ENCODE assay signal across 2 cellular contexts in the genomic region with DNA sequence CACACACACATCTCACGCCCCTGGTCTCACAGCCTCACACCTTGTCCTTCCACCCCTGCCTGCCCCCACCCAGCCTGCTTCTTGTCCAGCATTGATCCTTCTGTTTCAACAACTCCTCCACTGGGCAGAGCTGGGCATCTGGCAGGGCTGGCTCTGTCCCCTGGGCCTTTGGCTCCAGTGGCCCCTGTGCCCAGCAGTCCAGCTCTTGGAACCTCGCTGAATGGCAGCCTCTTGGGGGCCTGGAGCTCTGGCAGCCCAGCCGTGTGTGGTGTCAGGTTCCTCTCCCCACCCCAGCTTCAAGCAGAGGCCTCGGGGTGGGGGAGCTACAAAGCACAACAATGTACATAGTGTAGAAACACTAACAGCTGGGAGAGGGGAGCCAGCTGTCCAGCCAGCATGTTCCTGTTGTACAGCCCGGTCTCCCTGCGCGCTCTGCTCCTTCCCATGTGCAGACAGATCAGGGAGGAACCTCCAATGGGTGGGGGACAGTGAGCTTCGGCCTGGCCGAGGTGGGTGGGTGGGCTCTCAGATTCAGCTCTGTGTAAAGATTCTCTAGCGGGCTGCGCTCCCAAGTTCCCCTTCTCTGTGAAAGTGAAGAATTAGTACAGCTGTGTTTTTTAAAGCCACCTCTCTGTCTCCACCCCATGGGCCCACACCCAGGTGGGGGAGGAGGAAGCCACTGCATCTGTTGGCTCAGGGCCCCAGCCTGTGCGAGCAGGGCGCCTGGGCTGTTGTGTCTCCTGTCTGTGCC.
A peak's percentile ranks its signal among the peaks of the same experiment; 100 is the strongest.
TF ChIP-seq lines count a peak whose summit lies in the region.

No MANE protein-coding gene starts in this region.

TF ChIP-seq in HEK293, 187 proteins besides CTCF, POLR2A, EP300 and RAD21:
- TF ChIP-seq ZNF449 (tag by site-specific recombination; IDR thresholded peaks at IDR 0.05), result 0 out of 2 replicates have a peak, but pooled peaks have one; percentile 23
- TF ChIP-seq ZIC2 (tag by site-specific recombination; IDR thresholded peaks at IDR 0.05), result peak; percentile 62
- TF ChIP-seq HOXA7 (CRISPR knock-in tag; IDR thresholded peaks at IDR 0.05; ENCODE audit: borderline replicate concordance), result no peak
- TF ChIP-seq ZNF350 (tag by site-specific recombination; IDR thresholded peaks at IDR 0.05), result no peak
- peak; percentile 44; the same call in 1 of the 2 replicates for TF ChIP-seq GLIS1 (tag by site-specific recombination; IDR thresholded peaks at IDR 0.05)
- TF ChIP-seq, protein P1, sequence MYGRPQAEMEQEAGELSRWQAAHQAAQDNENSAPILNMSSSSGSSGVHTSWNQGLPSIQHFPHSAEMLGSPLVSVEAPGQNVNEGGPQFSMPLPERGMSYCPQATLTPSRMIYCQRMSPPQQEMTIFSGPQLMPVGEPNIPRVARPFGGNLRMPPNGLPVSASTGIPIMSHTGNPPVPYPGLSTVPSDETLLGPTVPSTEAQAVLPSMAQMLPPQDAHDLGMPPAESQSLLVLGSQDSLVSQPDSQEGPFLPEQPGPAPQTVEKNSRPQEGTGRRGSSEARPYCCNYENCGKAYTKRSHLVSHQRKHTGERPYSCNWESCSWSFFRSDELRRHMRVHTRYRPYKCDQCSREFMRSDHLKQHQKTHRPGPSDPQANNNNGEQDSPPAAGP (tag by site-specific recombination; IDR thresholded peaks at IDR 0.05), result no peak
- 0 out of 2 replicates have a peak, but pooled peaks have one; percentile 29 for TF ChIP-seq GLIS2 (tag by site-specific recombination; IDR thresholded peaks at IDR 0.05)
- TF ChIP-seq, protein P2, sequence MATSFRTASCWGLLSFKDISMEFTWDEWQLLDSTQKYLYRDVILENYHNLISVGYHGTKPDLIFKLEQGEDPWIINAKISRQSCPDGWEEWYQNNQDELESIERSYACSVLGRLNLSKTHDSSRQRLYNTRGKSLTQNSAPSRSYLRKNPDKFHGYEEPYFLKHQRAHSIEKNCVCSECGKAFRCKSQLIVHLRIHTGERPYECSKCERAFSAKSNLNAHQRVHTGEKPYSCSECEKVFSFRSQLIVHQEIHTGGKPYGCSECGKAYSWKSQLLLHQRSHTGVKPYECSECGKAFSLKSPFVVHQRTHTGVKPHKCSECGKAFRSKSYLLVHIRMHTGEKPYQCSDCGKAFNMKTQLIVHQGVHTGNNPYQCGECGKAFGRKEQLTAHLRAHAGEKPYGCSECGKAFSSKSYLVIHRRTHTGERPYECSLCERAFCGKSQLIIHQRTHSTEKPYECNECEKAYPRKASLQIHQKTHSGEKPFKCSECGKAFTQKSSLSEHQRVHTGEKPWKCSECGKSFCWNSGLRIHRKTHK (tag by site-specific recombination; IDR thresholded peaks at IDR 0.05), result no peak
- peak; percentile 90 for TF ChIP-seq ZNF692 (tag by site-specific recombination; IDR thresholded peaks at IDR 0.05)
- TF ChIP-seq ZBTB17 (tag by site-specific recombination; IDR thresholded peaks at IDR 0.05), result no peak
- TF ChIP-seq SETDB1 (IDR thresholded peaks at IDR 0.05; ENCODE audit: insufficient read length, low read length), result no peak
- TF ChIP-seq ZFP69B (tag by site-specific recombination; IDR thresholded peaks at IDR 0.05), result peak; percentile 86
- peak; percentile 58 for TF ChIP-seq KLF1 (tag by site-specific recombination; IDR thresholded peaks at IDR 0.05)

TF ChIP-seq in SK-N-SH, 30 proteins besides CTCF, POLR2A, EP300 and RAD21 (continued from another document):
- TF ChIP-seq CHD2 (IDR thresholded peaks at IDR 0.05; ENCODE audit: low read length, partially characterized antibody), result no peak
- no peak for TF ChIP-seq SMC3 (IDR thresholded peaks at IDR 0.05; ENCODE audit: low read depth, low read length)
- TF ChIP-seq ELF1 (IDR thresholded peaks at IDR 0.05), result no peak
- no peak for TF ChIP-seq NFIC (IDR thresholded peaks at IDR 0.05; ENCODE audit: borderline replicate concordance)
- TF ChIP-seq TCF12 (IDR thresholded peaks at IDR 0.05), result no peak
- TF ChIP-seq MEF2A (IDR thresholded peaks at IDR 0.05; ENCODE audit: borderline replicate concordance, low read depth), result no peak
- TF ChIP-seq MXI1 (IDR thresholded peaks at IDR 0.05; ENCODE audit: low read depth, low read length), result no peak
- TF ChIP-seq FOXJ3 (CRISPR knock-in tag; IDR thresholded peaks at IDR 0.05), result no peak
- TF ChIP-seq EZH2phosphoT487 (IDR thresholded peaks at IDR 0.05; ENCODE audit: borderline replicate concordance, low read depth), result no peak
- no peak for TF ChIP-seq RCOR1 (IDR thresholded peaks at IDR 0.05; ENCODE audit: low read length)
- no peak for TF ChIP-seq SIN3A (IDR thresholded peaks at IDR 0.05; ENCODE audit: borderline replicate concordance, low read depth, low read length)
- TF ChIP-seq FOSL2 (IDR thresholded peaks at IDR 0.05; ENCODE audit: borderline replicate concordance, low read depth), result no peak
